Comparison of ENCODE assay signal across 8 cellular contexts in the genomic region with DNA sequence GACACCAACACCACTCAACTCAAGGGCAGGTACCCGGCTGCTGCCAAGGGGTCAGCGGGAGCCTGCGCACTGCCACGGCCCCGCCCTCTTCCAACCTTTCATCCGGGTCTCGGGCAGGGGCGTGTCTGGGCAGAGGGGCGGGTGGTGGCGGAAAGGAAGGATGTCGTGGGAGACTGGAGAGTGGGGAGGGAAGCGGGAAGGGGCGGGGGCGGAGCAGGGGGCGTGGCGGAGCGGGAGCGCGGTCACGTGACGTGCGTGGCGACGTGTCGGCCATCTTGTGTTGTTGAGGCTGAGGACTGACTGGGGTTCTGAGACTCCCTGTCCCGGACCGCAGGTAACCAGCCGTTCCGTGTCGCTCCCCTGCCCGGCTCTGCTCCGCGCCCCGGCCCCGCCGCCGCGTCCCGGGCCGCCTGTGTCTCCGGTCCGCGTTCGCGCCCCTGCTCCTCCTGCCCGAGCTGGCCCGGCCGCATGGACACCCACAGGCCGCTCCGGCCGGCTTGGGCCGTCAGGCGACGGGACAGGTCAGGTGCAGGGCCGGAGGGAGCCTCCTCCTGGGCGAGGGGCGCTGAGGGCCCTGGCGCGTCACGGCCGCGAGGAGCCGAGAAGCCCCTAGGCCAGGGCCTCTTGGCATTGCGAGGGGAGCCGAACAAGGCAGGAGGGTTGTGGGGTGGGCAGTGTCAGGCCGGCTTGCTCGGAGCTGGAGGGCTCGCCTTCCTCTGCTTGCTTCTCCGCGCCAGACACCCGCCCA. TPM values are rescaled to one million over a fixed set of nuclear protein-coding genes. Genes with fewer than 3 reads are reported as not detected.
A peak's percentile ranks its signal among the peaks of the same experiment; 100 is the strongest.
DNase-seq lines count a peak whose midpoint lies in the region; ATAC-seq and TF ChIP-seq lines count a peak whose summit lies in the region.

A gene with protein sequence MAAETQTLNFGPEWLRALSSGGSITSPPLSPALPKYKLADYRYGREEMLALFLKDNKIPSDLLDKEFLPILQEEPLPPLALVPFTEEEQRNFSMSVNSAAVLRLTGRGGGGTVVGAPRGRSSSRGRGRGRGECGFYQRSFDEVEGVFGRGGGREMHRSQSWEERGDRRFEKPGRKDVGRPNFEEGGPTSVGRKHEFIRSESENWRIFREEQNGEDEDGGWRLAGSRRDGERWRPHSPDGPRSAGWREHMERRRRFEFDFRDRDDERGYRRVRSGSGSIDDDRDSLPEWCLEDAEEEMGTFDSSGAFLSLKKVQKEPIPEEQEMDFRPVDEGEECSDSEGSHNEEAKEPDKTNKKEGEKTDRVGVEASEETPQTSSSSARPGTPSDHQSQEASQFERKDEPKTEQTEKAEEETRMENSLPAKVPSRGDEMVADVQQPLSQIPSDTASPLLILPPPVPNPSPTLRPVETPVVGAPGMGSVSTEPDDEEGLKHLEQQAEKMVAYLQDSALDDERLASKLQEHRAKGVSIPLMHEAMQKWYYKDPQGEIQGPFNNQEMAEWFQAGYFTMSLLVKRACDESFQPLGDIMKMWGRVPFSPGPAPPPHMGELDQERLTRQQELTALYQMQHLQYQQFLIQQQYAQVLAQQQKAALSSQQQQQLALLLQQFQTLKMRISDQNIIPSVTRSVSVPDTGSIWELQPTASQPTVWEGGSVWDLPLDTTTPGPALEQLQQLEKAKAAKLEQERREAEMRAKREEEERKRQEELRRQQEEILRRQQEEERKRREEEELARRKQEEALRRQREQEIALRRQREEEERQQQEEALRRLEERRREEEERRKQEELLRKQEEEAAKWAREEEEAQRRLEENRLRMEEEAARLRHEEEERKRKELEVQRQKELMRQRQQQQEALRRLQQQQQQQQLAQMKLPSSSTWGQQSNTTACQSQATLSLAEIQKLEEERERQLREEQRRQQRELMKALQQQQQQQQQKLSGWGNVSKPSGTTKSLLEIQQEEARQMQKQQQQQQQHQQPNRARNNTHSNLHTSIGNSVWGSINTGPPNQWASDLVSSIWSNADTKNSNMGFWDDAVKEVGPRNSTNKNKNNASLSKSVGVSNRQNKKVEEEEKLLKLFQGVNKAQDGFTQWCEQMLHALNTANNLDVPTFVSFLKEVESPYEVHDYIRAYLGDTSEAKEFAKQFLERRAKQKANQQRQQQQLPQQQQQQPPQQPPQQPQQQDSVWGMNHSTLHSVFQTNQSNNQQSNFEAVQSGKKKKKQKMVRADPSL (N-terminal part only) (plus strand): TSS at position 273 of the 748 bp plus-strand sequence. CDS start 37,867 bp downstream, outside the sequence.

- CTCF ChIA-PET in RWPE1 (lab: Yijun Ruan, JAX) = interaction anchor here (0.6 kb wide), 1 partner anchor 22 kb away, joined by 5 read pairs; no protein-coding TSS in a partner anchor

- H3K9me3 Mint-ChIP-seq in naive B cell = peaks cover 0 to 10% (median 0%) of the 10 kb centered on the region in 7 donors
- no peaks in the 10 kb centered on the region for H3K9me3 Mint-ChIP-seq in stimulated activated effector memory CD8-positive, alpha-beta T cell treated with anti-CD3 and anti-CD28 coated beads, Interleukin-12 subunit alpha, Interleukin-12 subunit beta, amount 100 ng/mL, for 72 hours

- peak within 1 kb of the TSS; percentile 86 to 96 (median 94) for H3K4me3 Mint-ChIP-seq in naive B cell
- peak within 1 kb of the TSS; percentile 92 for H3K4me3 Mint-ChIP-seq in stimulated activated effector memory CD8-positive, alpha-beta T cell treated with anti-CD3 and anti-CD28 coated beads, Interleukin-12 subunit alpha, Interleukin-12 subunit beta, amount 100 ng/mL, for 72 hours

- peak; percentile 89 to 90 for ATAC-seq in naive B cell (ENCODE audit: low read depth in 2 of 2)
- peak; percentile 93 for ATAC-seq in stimulated activated effector memory CD8-positive, alpha-beta T cell treated with anti-CD3 and anti-CD28 coated beads, Interleukin-12 subunit alpha, Interleukin-12 subunit beta, amount 100 ng/mL, for 72 hours

- peaks cover 25 to 38% (median 35%) of the 10 kb centered on the region in 3 donors for H3K4me1 Mint-ChIP-seq in naive B cell
- peaks cover 30% of the 10 kb centered on the region for H3K4me1 Mint-ChIP-seq in stimulated activated effector memory CD8-positive, alpha-beta T cell treated with anti-CD3 and anti-CD28 coated beads, Interleukin-12 subunit alpha, Interleukin-12 subunit beta, amount 100 ng/mL, for 72 hours

- TF ChIP-seq CTCF in RWPE1 (conservative IDR thresholded peaks at IDR 0.05; ENCODE audit: low read depth) = no peak

- peak; percentile 95 for DNase-seq in EH (ENCODE audit: low read depth)
- peak; percentile 92 for DNase-seq in H4 (ENCODE audit: low spot score)
- peak; percentile 96 for DNase-seq in LoVo (ENCODE audit: low spot score)
- DNase-seq in RWPE1 (ENCODE audit: low spot score) = peak; percentile 99
- DNase-seq in activated T-helper 1 cell treated with anti-CD3 and anti-CD28 coated beads, Interleukin-2, amount 50 U/mL, for 16 hours (ENCODE audit: low read depth in 1 of 2, low spot score in 1 of 2) = peak; percentile 89 to 91
- peak; percentile 95 for DNase-seq in fibroblast of gingiva (ENCODE audit: low read depth)
- peak; percentile 81 for DNase-seq in naive B cell
- peak; percentile 87 to 97 for DNase-seq in stimulated activated effector memory CD8-positive, alpha-beta T cell treated with anti-CD3 and anti-CD28 coated beads, Interleukin-12 subunit alpha, Interleukin-12 subunit beta, amount 100 ng/mL, for 72 hours (ENCODE audit: low spot score in 2 of 2)

- H3K27me3 Mint-ChIP-seq in naive B cell = no peaks in the 10 kb centered on the region

- POLR2A ChIA-PET in RWPE1 (lab: Yijun Ruan, JAX; ENCODE audit: low non-redundant PET) = no interaction called here

- peaks cover 0 to 6% of the 10 kb centered on the region in 2 donors for H3K36me3 Mint-ChIP-seq in naive B cell
- H3K36me3 Mint-ChIP-seq in stimulated activated effector memory CD8-positive, alpha-beta T cell treated with anti-CD3 and anti-CD28 coated beads, Interleukin-12 subunit alpha, Interleukin-12 subunit beta, amount 100 ng/mL, for 72 hours = peaks cover 42% of the 10 kb centered on the region

- peak within 1 kb of the TSS; percentile 88 for H3K27ac ChIP-seq in RWPE1

- H3K27ac Mint-ChIP-seq in naive B cell = peak within 1 kb of the TSS; percentile 87 to 96 (median 90)
- H3K27ac Mint-ChIP-seq in stimulated activated effector memory CD8-positive, alpha-beta T cell treated with anti-CD3 and anti-CD28 coated beads, Interleukin-12 subunit alpha, Interleukin-12 subunit beta, amount 100 ng/mL, for 72 hours = peak within 1 kb of the TSS; percentile 90

RNA-seq across cellular contexts. Expression of the gene that starts here (rescaled TPM):
- total RNA-seq in H4 (2014; rRNA removed; shearing (Covaris generic)) = 37.0 and 43.7 TPM in 2 replicates
- polyA plus RNA-seq in naive B cell (ENCODE audit: low read depth in 6 of 6) = 10 to 100 TPM in 5 of 6 donors, 1 to 10 TPM in 1; 9.6 to 33.6 (median 18.3) TPM

Comparison
In these comparisons a context has a peak if more than half of its experiments do, and no peak if none do; other contexts are left out.
1. Peak in every context shown above with its lines: DNase-seq, ATAC-seq and H3K27ac ChIP-seq.